23 cellular contexts compared by ENCODE assay signal in the genomic region with DNA sequence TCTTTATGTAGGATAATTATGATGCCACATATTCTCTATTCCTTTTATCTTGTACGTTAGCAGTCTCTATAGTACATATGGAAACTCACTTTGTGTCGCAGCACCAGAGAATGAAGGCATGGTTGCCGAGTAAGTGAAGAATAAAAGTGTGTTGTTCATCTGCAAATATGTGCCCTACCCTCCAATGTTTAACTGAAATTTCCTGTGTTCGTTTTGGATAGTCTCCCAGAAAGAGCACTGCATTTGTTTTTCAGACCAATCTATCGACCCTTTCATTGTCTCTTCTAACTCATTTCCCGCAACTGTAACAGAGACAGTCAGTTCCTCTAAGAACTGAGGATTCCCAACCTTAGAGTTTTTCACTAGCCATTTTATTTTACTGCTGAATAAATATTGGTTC.
"Had no signal": no experiment of that assay in that cellular context is flagged by ENCODE, and none has a peak within 500 bp of the region (broad histone marks: within the 10 kb centered on the region; RNA-seq: fewer than 3 reads in every experiment).

No MANE protein-coding gene starts in this region.

- ATAC-seq: activated naive CD8-positive, alpha-beta T cell treated with anti-CD3 and anti-CD28 coated beads, Interleukin-2, amount 50 U/mL, for 24 hours; natural killer cell treated with Interleukin-12 subunit alpha and Interleukin-12 subunit beta and Interleukin-15 and Interleukin-18, amount 100 ng/mL, for 72 hours; sciatic nerve; stimulated activated effector memory CD8-positive, alpha-beta T cell treated with anti-CD3 and anti-CD28 coated beads, Interleukin-12 subunit alpha, Interleukin-12 subunit beta, amount 100 ng/mL, for 72 hours; WTC11 had no signal

- H3K27me3 ChIP-seq: esophagus squamous epithelium, uterus had no signal

- H3K9me3 ChIP-seq: esophagus squamous epithelium, thoracic aorta, uterus had no signal

- DNase-seq: activated CD4-positive, alpha-beta memory T cell treated with anti-CD3 and anti-CD28 coated beads, Interleukin-2, amount 10 ng/mL, durations not matched to agents 7 days and 5 days; activated CD4-positive, alpha-beta T cell treated with anti-CD3 and anti-CD28 coated beads for 1 hour; activated CD4-positive, alpha-beta T cell treated with anti-CD3 and anti-CD28 coated beads, Interleukin-2, amount 10 ng/mL, durations not matched to agents 7 days and 5 days; activated naive CD8-positive, alpha-beta T cell treated with anti-CD3 and anti-CD28 coated beads, Interleukin-2, amount 50 U/mL, for 24 hours; activated T-cell treated with anti-CD3 and anti-CD28 coated beads, Interleukin-2, amount 50 U/mL, for 48 hours; amygdala; effector CD4-positive, alpha-beta T cell; esophagus squamous epithelium; foreskin melanocyte; midbrain; posterior cingulate gyrus; stimulated activated CD4-positive, alpha-beta T cell treated with anti-CD3 and anti-CD28 coated beads, Interleukin-12 subunit alpha, Interleukin-12 subunit beta, amount 100 ng/mL, for 4 hours; stimulated activated CD4-positive, alpha-beta T cell treated with anti-CD3 and anti-CD28 coated beads, Interleukin-4, amount 100 ng/mL, for 1 hour; T-helper 2 cell; trophoblast cell; uterus had no signal

- H3K27ac ChIP-seq: epithelial cell of prostate, esophagus squamous epithelium, skin epidermis, thoracic aorta, uterus had no signal

- H3K4me3 ChIP-seq: esophagus squamous epithelium, skin epidermis, thoracic aorta, uterus had no signal

- H3K4me1 ChIP-seq: esophagus squamous epithelium, uterus had no signal

- H3K36me3 ChIP-seq: esophagus squamous epithelium, thoracic aorta, uterus had no signal
